15 cellular contexts compared by ENCODE assay signal in the genomic region with DNA sequence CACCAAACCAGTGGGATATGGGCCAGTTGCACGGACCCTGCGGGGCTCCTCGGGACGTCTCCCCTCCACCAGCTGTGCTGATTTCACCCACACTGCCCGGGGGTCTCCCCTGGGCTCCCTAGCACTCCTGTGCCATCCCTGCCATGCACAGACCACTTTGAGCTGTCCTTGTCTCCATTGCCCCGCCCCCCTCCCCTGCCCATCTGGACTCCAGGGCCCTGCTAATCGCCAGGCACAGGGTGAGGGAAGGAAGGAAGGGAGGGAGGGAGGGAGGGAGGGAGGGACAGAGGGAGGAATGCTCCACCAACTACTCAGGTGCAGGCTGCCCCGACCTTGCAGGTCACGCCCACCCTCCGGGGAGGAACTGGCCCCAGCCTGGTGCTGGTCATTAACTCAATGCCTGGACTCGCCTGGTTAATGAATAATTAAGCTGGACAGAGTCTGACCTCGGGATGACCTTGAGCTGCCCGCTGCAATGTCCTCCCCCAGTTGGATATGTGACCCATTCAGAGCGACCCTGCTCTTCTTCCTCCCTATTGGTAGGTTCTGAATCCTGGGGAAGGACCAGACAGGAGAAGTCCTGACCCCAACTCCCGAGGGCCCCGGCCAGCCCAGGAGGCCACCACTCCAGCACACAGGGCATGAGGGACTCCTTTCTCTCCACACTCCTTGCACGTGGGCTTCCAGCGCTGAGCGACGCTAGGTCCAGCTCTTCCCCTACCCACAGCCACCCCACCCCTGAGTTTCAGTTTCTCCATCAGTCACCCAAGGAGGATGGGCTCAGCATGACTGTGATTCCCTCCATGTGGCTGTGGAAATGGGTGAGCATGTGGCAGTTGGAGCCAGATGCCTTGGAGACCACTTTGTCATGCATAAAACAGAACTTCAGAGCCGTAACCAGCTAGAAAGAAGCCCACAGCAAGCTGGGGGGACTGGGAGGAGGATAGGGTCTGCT.
DNase-seq lines count a peak whose midpoint lies in the region; ATAC-seq, FAIRE-seq and TF ChIP-seq lines count a peak whose summit lies in the region.
"Had no signal": no experiment of that assay in that cellular context is flagged by ENCODE, and none has a peak within 500 bp of the region (broad histone marks: within the 10 kb centered on the region; RNA-seq: fewer than 3 reads in every experiment).

No MANE protein-coding gene starts in this region.

- no peaks in the 10 kb centered on the region for H3K36me3 ChIP-seq in K562 (ENCODE audit: control insufficient read depth, insufficient read depth, low read length)
- no peaks in the 10 kb centered on the region for H3K36me3 ChIP-seq in vagina
- H3K36me3 ChIP-seq: tibial nerve had no signal

- H3K79me2 ChIP-seq in K562 (ENCODE audit: control insufficient read depth, insufficient read depth, low read length), result no peaks in the 10 kb centered on the region

- 59% methylated on average over 16 of the region's 21 CpGs for WGBS in K562 (ENCODE audit: insufficient coverage, low coverage, missing lambda C conversion rate)

- no peak overlapping the region for H3K4me3 ChIP-seq in K562
- no peak overlapping the region for H3K4me3 ChIP-seq in vagina
- H3K4me3 ChIP-seq: tibial nerve had no signal

- CTCF ChIA-PET in K562 (lab: Yijun Ruan, JAX; ENCODE audit: low intra/inter-chr PET ratio), result no interaction called here

- in situ Hi-C loops in K562 (cut with MboI), result no loop called here

- H3K4me1 Mint-ChIP-seq in type B pancreatic cell (ENCODE audit: unreplicated experiment), result peaks cover 55% of the 10 kb centered on the region
- H3K4me1 Mint-ChIP-seq: activated naive CD8-positive, alpha-beta T cell treated with anti-CD3 and anti-CD28 coated beads, Interleukin-2, amount 10 ng/mL, durations not matched to agents 7 days and 5 days had no signal

- H3K4me3 Mint-ChIP-seq in type B pancreatic cell, result peak overlapping the region; percentile 48
- H3K4me3 Mint-ChIP-seq: activated naive CD8-positive, alpha-beta T cell treated with anti-CD3 and anti-CD28 coated beads, Interleukin-2, amount 10 ng/mL, durations not matched to agents 7 days and 5 days had no signal

- POLR2A ChIA-PET in K562 (lab: Yijun Ruan, JAX), result interaction anchor here (1.0 to 1.5 kb wide), 3 partner anchors 8 to 47 kb away, joined by 3 to 7 read pairs (median 5); no protein-coding TSS in a partner anchor

- no peak for FAIRE-seq in K562 (lab: Jason Lieb, UNC)
- FAIRE-seq: A204.1, HTR-8/SVneo, islet of Langerhans had no signal

- TF ChIP-seq EP300 in K562 (IDR thresholded peaks at IDR 0.05; ENCODE audit: low read length), result no peak

- BruUV-seq in K562 (replicated peaks; lab: Mats Ljungman, UMichigan), result no TSS peak

- ATAC-seq in Right ventricle myocardium inferior, result no peak
- ATAC-seq in left cardiac atrium, result no peak
- no peak; the same call in 2 of the 3 replicates for ATAC-seq in K562
- peak; percentile 70 for ATAC-seq in left lobe of liver

- H3K36me3 Mint-ChIP-seq in type B pancreatic cell, result no peaks in the 10 kb centered on the region
- H3K36me3 Mint-ChIP-seq: activated naive CD8-positive, alpha-beta T cell treated with anti-CD3 and anti-CD28 coated beads, Interleukin-2, amount 10 ng/mL, durations not matched to agents 7 days and 5 days had no signal

- H3K4me1 ChIP-seq in K562 (replicated peaks in 1 of 2; ENCODE audit: control insufficient read depth in 2 of 2, insufficient read depth in 2 of 2, low read length in 2 of 2), result peaks cover 0 to 36% of the 10 kb centered on the region in 2 experiments; a peak in 2 of 5 replicates
- H3K4me1 ChIP-seq in vagina, result peaks cover 6% of the 10 kb centered on the region

- no peak overlapping the region for H3K4me2 ChIP-seq in K562 (ENCODE audit: insufficient read depth, low read length)

- H3K9me3 ChIP-seq in K562 (replicated peaks; ENCODE audit: control insufficient read depth, insufficient read depth, low read depth, low read length), result no peaks in the 10 kb centered on the region
- H3K9me3 ChIP-seq in vagina, result no peaks in the 10 kb centered on the region
- H3K9me3 ChIP-seq: tibial nerve had no signal

- peak; percentile 34 for DNase-seq in Right ventricle myocardium inferior (ENCODE audit: missing footprints)
- DNase-seq in left cardiac atrium, result no peak
- no peak for DNase-seq in K562 (ENCODE audit: extremely low read depth in 1 of 4, low spot score in 3 of 4)
- DNase-seq in left lobe of liver (ENCODE audit: low spot score), result peak; percentile 97
- no peak for DNase-seq in type B pancreatic cell (ENCODE audit: extremely low spot score, unreplicated experiment)
- DNase-seq in vagina (ENCODE audit: extremely low spot score in 2 of 2), result no peak
- DNase-seq in activated CD8-positive, alpha-beta memory T cell treated with anti-CD3 and anti-CD28 coated beads, Interleukin-2, amount 50 U/mL, for 4 hours, result no peak
- DNase-seq in effector CD4-positive, alpha-beta T cell, result no peak
- DNase-seq: activated naive CD8-positive, alpha-beta T cell treated with anti-CD3 and anti-CD28 coated beads, Interleukin-2, amount 10 ng/mL, durations not matched to agents 7 days and 5 days; NCI-H774; SHP77 treated with DMSO at 0.1 percent for 48 hours had no signal

- no peak for TF ChIP-seq CTCF in K562 (IDR thresholded peaks at IDR 0.05 in 2 of 3, conservative IDR thresholded peaks at IDR 0.05 in 1 of 3; ENCODE audit: insufficient read depth in 2 of 3, low read depth in 1 of 3, low read length in 3 of 3)
- TF ChIP-seq CTCF in type B pancreatic cell (conservative IDR thresholded peaks at IDR 0.05), result no peak
- no peak for TF ChIP-seq CTCF in vagina (IDR thresholded peaks at IDR 0.05)

- H3K27me3 Mint-ChIP-seq in type B pancreatic cell, result no peaks in the 10 kb centered on the region

- H3K27me3 ChIP-seq in K562 (ENCODE audit: control insufficient read depth in 2 of 2, insufficient read depth in 2 of 2, low read length in 2 of 2), result peaks cover 0 to 5% of the 10 kb centered on the region in 2 experiments; a peak in 1 of 5 replicates
- no peaks in the 10 kb centered on the region for H3K27me3 ChIP-seq in vagina
- H3K27me3 ChIP-seq: tibial nerve had no signal

- H3K9me3 Mint-ChIP-seq in type B pancreatic cell, result no peaks in the 10 kb centered on the region
- H3K9me3 Mint-ChIP-seq: activated naive CD8-positive, alpha-beta T cell treated with anti-CD3 and anti-CD28 coated beads, Interleukin-2, amount 10 ng/mL, durations not matched to agents 7 days and 5 days had no signal

- peak overlapping the region; percentile 87 for H3K27ac Mint-ChIP-seq in type B pancreatic cell
- H3K27ac Mint-ChIP-seq: activated naive CD8-positive, alpha-beta T cell treated with anti-CD3 and anti-CD28 coated beads, Interleukin-2, amount 10 ng/mL, durations not matched to agents 7 days and 5 days had no signal

- H3K27ac ChIP-seq in K562 (ENCODE audit: extremely low read depth, low read depth, low read length), result no peak overlapping the region
- no peak overlapping the region for H3K27ac ChIP-seq in vagina

- H2AFZ ChIP-seq in K562 (ENCODE audit: low read depth, low read length), result no peak overlapping the region

- H4K20me1 ChIP-seq in K562 (replicated peaks; ENCODE audit: control insufficient read depth, insufficient read depth, low read length), result no peaks in the 10 kb centered on the region

- no peak for TF ChIP-seq RAD21 in K562 (CRISPR knock-in tag; conservative IDR thresholded peaks at IDR 0.05 in 1 of 2, IDR thresholded peaks at IDR 0.05 in 1 of 2)

- intact Hi-C loops in Right ventricle myocardium inferior (cut with DNase I), result no loop called here
- intact Hi-C loops in left cardiac atrium (cut with DNase I), result no loop called here
- intact Hi-C loops in K562 (cut with micrococcal nuclease), result loop anchor here (10.0 kb wide), 1 partner anchor 46 kb away; no protein-coding TSS in a partner anchor
- intact Hi-C loops in vagina (cut with DNase I), result loop anchor here (10.0 kb wide), 1 partner anchor 46 kb away; no protein-coding TSS in a partner anchor

- peak overlapping the region in 1 of 2 experiments; percentile 40; a peak in 2 of 4 replicates for H3K9ac ChIP-seq in K562 (ENCODE audit: insufficient read depth in 1 of 2, low read depth in 2 of 2, low read length in 2 of 2)

- TF ChIP-seq POLR2A in K562 (conservative IDR thresholded peaks at IDR 0.05) (no peak), vagina (IDR thresholded peaks at IDR 0.05) (no peak)

- no peaks in the 10 kb centered on the region for H3K9me1 ChIP-seq in K562 (ENCODE audit: control insufficient read depth, insufficient read depth, low read length)

TF ChIP-seq in K562, 482 proteins besides CTCF, POLR2A, EP300 and RAD21:
- TF ChIP-seq ESRRA (IDR thresholded peaks at IDR 0.05; ENCODE audit: borderline replicate concordance, low read depth) (peak; percentile 72), SRSF9 (IDR thresholded peaks at IDR 0.05; ENCODE audit: borderline replicate concordance, low read depth, low read length) (no peak), SMAD1 (IDR thresholded peaks at IDR 0.05; ENCODE audit: low read depth, low read length, partially characterized antibody) (no peak)

Comparison
In these comparisons a context has a peak if more than half of its experiments do, and no peak if none do; other contexts are left out.
1. DNase-seq: peak in Right ventricle myocardium inferior (single experiment) and left lobe of liver (single experiment); none in left cardiac atrium (single experiment), K562 (0 of 4), type B pancreatic cell (single experiment), vagina (0 of 2), activated CD8-positive, alpha-beta memory T cell treated with anti-CD3 and anti-CD28 coated beads, Interleukin-2, amount 50 U/mL, for 4 hours (single experiment) and effector CD4-positive, alpha-beta T cell (single experiment).
2. intact Hi-C loops: an anchor here in K562 (10.0 kb wide) and vagina (10.0 kb wide); none called in Right ventricle myocardium inferior and left cardiac atrium.